Comparison of ENCODE assay signal across 10 cellular contexts in genomic region chr13:20945952-20946383, GRCh38. TPM values are rescaled to one million over a fixed set of nuclear protein-coding genes. Genes with fewer than 3 reads are reported as not detected.
DNase-seq lines count a peak whose midpoint lies in the region; ATAC-seq and TF ChIP-seq lines count a peak whose summit lies in the region.
"Had no signal": no experiment of that assay in that cellular context is flagged by ENCODE, and none has a peak within 500 bp of the region (broad histone marks: within the 10 kb centered on the region; RNA-seq: fewer than 3 reads in every experiment).

No MANE protein-coding gene starts in this region.

- peaks cover 11% of the 10 kb centered on the region for H3K4me1 Mint-ChIP-seq in activated naive CD8-positive, alpha-beta T cell treated with anti-CD3 and anti-CD28 coated beads for 36 hours

- H3K36me3 Mint-ChIP-seq in activated naive CD8-positive, alpha-beta T cell treated with anti-CD3 and anti-CD28 coated beads for 36 hours, result no peaks in the 10 kb centered on the region

- H2AFZ ChIP-seq in hepatocyte, result peak overlapping the region; percentile 81

- H3K9ac ChIP-seq in HUES64 (ENCODE audit: low read depth, low read length), result 0 out of 2 replicates have a peak overlapping the region, but pooled peaks have one; percentile 9

- H3K36me3 ChIP-seq in HUES64 (ENCODE audit: insufficient read depth, low read length) (no peaks in the 10 kb centered on the region), hepatocyte (replicated peaks; ENCODE audit: insufficient read depth, low read depth) (no peaks in the 10 kb centered on the region)

- H3K4me3 ChIP-seq in HUES64 (ENCODE audit: low read length) (peak overlapping the region; percentile 41), hepatocyte (no peak overlapping the region), skeletal muscle cell (ENCODE audit: low read depth, low read length) (peak overlapping the region; percentile 9)

- H3K9me2 ChIP-seq in hepatocyte (replicated peaks; ENCODE audit: insufficient read depth), result no peaks in the 10 kb centered on the region

- peaks cover 55% of the 10 kb centered on the region for H3K27me3 Mint-ChIP-seq in activated naive CD8-positive, alpha-beta T cell treated with anti-CD3 and anti-CD28 coated beads for 36 hours

- H3K27ac ChIP-seq in HUES64 (ENCODE audit: low read depth, low read length), result no peak overlapping the region
- H3K27ac ChIP-seq in hepatocyte, result no peak overlapping the region

- H3K27me3 ChIP-seq in HUES64 (ENCODE audit: insufficient read depth, low read length) (peaks cover 28% of the 10 kb centered on the region), hepatocyte (peaks cover 6% of the 10 kb centered on the region)

- DNase-seq in activated naive CD8-positive, alpha-beta T cell treated with anti-CD3 and anti-CD28 coated beads for 36 hours, result no peak
- DNase-seq in hepatocyte (ENCODE audit: low spot score) (no peak), skeletal muscle cell (ENCODE audit: low read depth) (no peak), OCI-M1 (lab: John Stamatoyannopoulos, UW) (no peak), NCI-H510A (lab: John Stamatoyannopoulos, UW) (no peak)
- DNase-seq: amniotic stem cell, SW 1271 had no signal

- H3K4me3 Mint-ChIP-seq in activated naive CD8-positive, alpha-beta T cell treated with anti-CD3 and anti-CD28 coated beads for 36 hours, result peak overlapping the region; percentile 29

- no peaks in the 10 kb centered on the region for H3K9me3 ChIP-seq in HUES64 (ENCODE audit: insufficient read depth, low read depth, low read length)
- no peaks in the 10 kb centered on the region for H3K9me3 ChIP-seq in hepatocyte (ENCODE audit: low read depth)

- no peaks in the 10 kb centered on the region for H3K4me1 ChIP-seq in HUES64 (ENCODE audit: insufficient read depth, low read length)
- peaks cover 5% of the 10 kb centered on the region for H3K4me1 ChIP-seq in hepatocyte (ENCODE audit: insufficient read depth)

- no peaks in the 10 kb centered on the region for H4K20me1 ChIP-seq in hepatocyte (ENCODE audit: insufficient read depth, poor library complexity, severe bottlenecking)

- no peaks in the 10 kb centered on the region for H3K79me2 ChIP-seq in hepatocyte

- no peak for TF ChIP-seq CTCF in hepatocyte (IDR thresholded peaks at IDR 0.05; ENCODE audit: poor library complexity)

- H3K4me2 ChIP-seq in hepatocyte, result peak overlapping the region; percentile 84

- no peak for ATAC-seq in HG02571 (IDR thresholded peaks at IDR 0.05; ENCODE audit: unreplicated experiment)
- no peak for ATAC-seq in HG03280 (IDR thresholded peaks at IDR 0.05; ENCODE audit: unreplicated experiment)

- 7% methylated on average over 29 of the region's 29 CpGs for WGBS in HUES64
- 16% methylated on average over 27 of the region's 29 CpGs for WGBS in hepatocyte (ENCODE audit: low lambda C conversion rate, missing lambda C conversion rate)

- H3K9me3 Mint-ChIP-seq in activated naive CD8-positive, alpha-beta T cell treated with anti-CD3 and anti-CD28 coated beads for 36 hours, result no peaks in the 10 kb centered on the region

- no peak overlapping the region for H3K27ac Mint-ChIP-seq in activated naive CD8-positive, alpha-beta T cell treated with anti-CD3 and anti-CD28 coated beads for 36 hours

RNA-seq across cellular contexts. Expression of gene XPO4, which starts 43.4 kb away (rescaled TPM):
- polyA plus RNA-seq in HUES64 (2013, experiment 1 of 2), result 18.6 TPM
- 17.2 TPM for polyA plus RNA-seq in HUES64 (2013, experiment 2 of 2)
- 10 to 100 TPM; 32.4 to 34.5 TPM for total RNA-seq in activated naive CD8-positive, alpha-beta T cell treated with anti-CD3 and anti-CD28 coated beads for 36 hours
- 15.7 and 20.7 TPM in 2 replicates for total RNA-seq in hepatocyte
- polyA plus RNA-seq in hepatocyte, result 3.4 and 5.4 TPM in 2 replicates
